8 cellular contexts compared by ENCODE assay signal in genomic region chr7:75077552-75077951, GRCh38. TPM values are rescaled to one million over a fixed set of nuclear protein-coding genes. Genes with fewer than 3 reads are reported as not detected.
A peak's percentile ranks its signal among the peaks of the same experiment; 100 is the strongest.
DNase-seq lines count a peak whose midpoint lies in the region; ATAC-seq and TF ChIP-seq lines count a peak whose summit lies in the region.
"Not testable (repeated sequence)": the region's sequence is repeated elsewhere in the genome, so short reads cannot be mapped to it uniquely, and the experiment has no call there.

No MANE protein-coding gene starts in this region.

- H3K27ac Mint-ChIP-seq in CD4-positive, alpha-beta memory T cell; activated naive CD8-positive, alpha-beta T cell treated with anti-CD3 and anti-CD28 coated beads, Interleukin-2, amount 10 ng/mL, durations not matched to agents 7 days and 5 days; glutamatergic neuron (ENCODE audit: unreplicated experiment): not testable (repeated sequence)

- H2AFZ ChIP-seq in KMS-11 (ENCODE audit: low read depth) = not testable (repeated sequence)

- peak; percentile 27; the same call in 1 of the 2 replicates for TF ChIP-seq CTCF in KMS-11 (conservative IDR thresholded peaks at IDR 0.05; ENCODE audit: low read depth, low read length)
- peak; percentile 57 for TF ChIP-seq CTCF in glutamatergic neuron (IDR thresholded peaks at IDR 0.05; ENCODE audit: partially characterized antibody, unreplicated experiment)

- not testable (repeated sequence) for H3K9me3 Mint-ChIP-seq in CD4-positive, alpha-beta memory T cell; activated naive CD8-positive, alpha-beta T cell treated with anti-CD3 and anti-CD28 coated beads, Interleukin-2, amount 10 ng/mL, durations not matched to agents 7 days and 5 days; glutamatergic neuron (ENCODE audit: unreplicated experiment)

- H3K4me2 ChIP-seq in KMS-11 = not testable (repeated sequence)

- H3K27me3 Mint-ChIP-seq in CD4-positive, alpha-beta memory T cell; activated naive CD8-positive, alpha-beta T cell treated with anti-CD3 and anti-CD28 coated beads, Interleukin-2, amount 10 ng/mL, durations not matched to agents 7 days and 5 days; glutamatergic neuron (ENCODE audit: unreplicated experiment): not testable (repeated sequence)

- DNase-seq in CD4-positive, alpha-beta memory T cell = peak; percentile 54 to 75 (median 71)
- DNase-seq in NOMO-1 treated with dmso at 0.1 percent for 144 hours (lab: John Stamatoyannopoulos, UW; ENCODE audit: unreplicated experiment) (peak; percentile 55), glutamatergic neuron (peak; percentile 72), nucleus accumbens (lab: John Stamatoyannopoulos, UW) (peak in 44 of 56 donors; percentile 1 to 86 (median 39))
- peak; percentile 52 to 60 for DNase-seq in activated CD4-positive, alpha-beta T cell treated with anti-CD3 and anti-CD28 coated beads for 24 hours (ENCODE audit: low read depth in 2 of 2)
- peak; percentile 75 for DNase-seq in activated naive CD8-positive, alpha-beta T cell treated with anti-CD3 and anti-CD28 coated beads, Interleukin-2, amount 10 ng/mL, durations not matched to agents 7 days and 5 days
- peak; percentile 66 for DNase-seq in stimulated activated CD8-positive, alpha-beta memory T cell treated with anti-CD3 and anti-CD28 coated beads, Interleukin-4, amount 100 ng/mL, for 24 hours (ENCODE audit: low read depth)

- H3K27ac ChIP-seq in CD4-positive, alpha-beta memory T cell (ENCODE audit: low read depth, low read length); KMS-11: not testable (repeated sequence)

- H3K4me3 ChIP-seq in CD4-positive, alpha-beta memory T cell (ENCODE audit: low read length in 2 of 2); KMS-11 (IDR thresholded peaks at IDR 0.05; ENCODE audit: insufficient read depth, low read depth, low read length): not testable (repeated sequence)

- not testable (repeated sequence) for H3K9ac ChIP-seq in KMS-11

- intact Hi-C loops in CD4-positive, alpha-beta memory T cell (cut with micrococcal nuclease) = loop anchor here (10.0 kb wide), 1 partner anchor 947 kb away; no protein-coding TSS in a partner anchor

- H3K36me3 Mint-ChIP-seq in CD4-positive, alpha-beta memory T cell; activated naive CD8-positive, alpha-beta T cell treated with anti-CD3 and anti-CD28 coated beads, Interleukin-2, amount 10 ng/mL, durations not matched to agents 7 days and 5 days; glutamatergic neuron (ENCODE audit: unreplicated experiment): not testable (repeated sequence)

- not testable (repeated sequence) for H3K4me1 ChIP-seq in CD4-positive, alpha-beta memory T cell (ENCODE audit: insufficient read depth, low read length); KMS-11 (ENCODE audit: low read depth, poor library complexity, severe bottlenecking)

- not testable (repeated sequence) for ATAC-seq in activated naive CD8-positive, alpha-beta T cell treated with anti-CD3 and anti-CD28 coated beads, Interleukin-2, amount 10 ng/mL, durations not matched to agents 7 days and 5 days (ENCODE audit: low read depth)

- not testable (repeated sequence) for H4K20me1 ChIP-seq in KMS-11 (ENCODE audit: insufficient read depth)

- H3K4me1 Mint-ChIP-seq in CD4-positive, alpha-beta memory T cell = peaks cover 5 to 12% (median 5%) of the 10 kb centered on the region in 4 donors
- not testable (repeated sequence) for H3K4me1 Mint-ChIP-seq in activated naive CD8-positive, alpha-beta T cell treated with anti-CD3 and anti-CD28 coated beads, Interleukin-2, amount 10 ng/mL, durations not matched to agents 7 days and 5 days; glutamatergic neuron (ENCODE audit: low read depth, unreplicated experiment)

- not testable (repeated sequence) for H3K79me2 ChIP-seq in KMS-11 (ENCODE audit: insufficient read depth, low read depth)

- not testable (repeated sequence) for H3K36me3 ChIP-seq in CD4-positive, alpha-beta memory T cell (ENCODE audit: insufficient read depth, low read length); KMS-11 (ENCODE audit: insufficient read depth)

- POLR2A ChIA-PET in CD4-positive, alpha-beta memory T cell (lab: Charles Lee; ENCODE audit: partially characterized antibody); activated naive CD8-positive, alpha-beta T cell treated with anti-CD3 and anti-CD28 coated beads, Interleukin-2, amount 10 ng/mL, durations not matched to agents 7 days and 5 days (lab: Charles Lee): not testable (repeated sequence)

- H3K27me3 ChIP-seq in CD4-positive, alpha-beta memory T cell (ENCODE audit: insufficient read depth, low read length); KMS-11 (ENCODE audit: insufficient read depth, low read depth): not testable (repeated sequence)

- not testable (repeated sequence) for H3K9me3 ChIP-seq in CD4-positive, alpha-beta memory T cell (ENCODE audit: control insufficient read depth in 1 of 2, low read length in 2 of 2)

- H3K4me3 Mint-ChIP-seq in CD4-positive, alpha-beta memory T cell; activated naive CD8-positive, alpha-beta T cell treated with anti-CD3 and anti-CD28 coated beads, Interleukin-2, amount 10 ng/mL, durations not matched to agents 7 days and 5 days; glutamatergic neuron (ENCODE audit: unreplicated experiment): not testable (repeated sequence)

- CTCF ChIA-PET in CD4-positive, alpha-beta memory T cell (lab: Charles Lee; ENCODE audit: partially characterized antibody) = not testable (repeated sequence)

RNA-seq across cellular contexts. Expression of gene RCC1L, which starts 4.0 kb away (rescaled TPM):
- 10 to 100 TPM; 27.4 to 28.9 TPM for total RNA-seq in CD4-positive, alpha-beta memory T cell
- polyA plus RNA-seq in CD4-positive, alpha-beta memory T cell = 10 to 100 TPM; 27.2 to 30.8 TPM
- total RNA-seq in activated naive CD8-positive, alpha-beta T cell treated with anti-CD3 and anti-CD28 coated beads, Interleukin-2, amount 10 ng/mL, durations not matched to agents 7 days and 5 days = 10 to 100 TPM; 36.8 to 37.3 TPM
- total RNA-seq in glutamatergic neuron (ENCODE audit: unreplicated experiment) = 28.9 TPM

RNA-seq across cellular contexts. Expression of gene GTF2IRD2B, which starts 14.8 kb away (rescaled TPM):
- 10 to 100 TPM; 54.9 to 64.0 TPM for total RNA-seq in CD4-positive, alpha-beta memory T cell
- 10 to 100 TPM; 25.4 to 38.0 TPM for polyA plus RNA-seq in CD4-positive, alpha-beta memory T cell
- 10 to 100 TPM; 47.7 to 54.4 TPM for total RNA-seq in activated naive CD8-positive, alpha-beta T cell treated with anti-CD3 and anti-CD28 coated beads, Interleukin-2, amount 10 ng/mL, durations not matched to agents 7 days and 5 days
- 22.6 TPM for total RNA-seq in glutamatergic neuron (ENCODE audit: unreplicated experiment)
